8 cellular contexts compared by ENCODE assay signal in the genomic region with DNA sequence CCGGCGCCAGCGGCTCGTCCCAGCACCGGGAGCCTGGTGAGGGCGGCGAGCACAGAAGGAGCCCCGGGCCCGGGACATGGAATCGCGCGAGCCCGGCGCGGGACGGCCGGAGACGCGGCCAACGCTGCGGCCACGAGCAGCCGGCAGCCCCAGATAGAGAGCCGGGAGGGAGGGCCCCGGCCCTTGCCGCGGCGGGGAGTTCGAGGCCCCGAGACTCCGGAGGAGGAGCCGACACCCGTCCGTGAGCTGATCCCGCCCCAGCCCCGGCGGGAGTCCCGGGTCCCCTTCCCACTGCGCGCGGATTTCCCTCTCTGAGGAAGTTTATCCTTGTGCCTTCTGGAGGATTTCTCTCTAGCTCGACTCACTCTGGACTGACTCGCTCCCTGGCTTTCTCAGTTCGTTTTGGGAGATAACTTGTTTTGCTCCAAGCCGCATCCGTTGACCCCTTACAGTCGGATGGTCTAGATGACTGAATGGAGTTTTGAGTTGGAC. TPM values are rescaled to one million over a fixed set of nuclear protein-coding genes. Genes with fewer than 3 reads are reported as not detected.
DNase-seq lines count a peak whose midpoint lies in the region; ATAC-seq and TF ChIP-seq lines count a peak whose summit lies in the region.

No MANE protein-coding gene starts in this region.

- peak overlapping the region; percentile 99 for H3K4me3 Mint-ChIP-seq in WTC11
- H3K4me3 Mint-ChIP-seq in endothelial cell (ENCODE audit: unreplicated experiment): peak overlapping the region; percentile 100

- TF ChIP-seq CTCF in AG10803 (conservative IDR thresholded peaks at IDR 0.05; ENCODE audit: low read length) (no peak), WTC11 (IDR thresholded peaks at IDR 0.05) (no peak), endothelial cell (IDR thresholded peaks at IDR 0.05; ENCODE audit: unreplicated experiment) (no peak), transverse colon (IDR thresholded peaks at IDR 0.05) (no peak)

- intact Hi-C loops in transverse colon (cut with DNase I; ENCODE audit: low total_unique reads): no loop called here

- WGBS in transverse colon (ENCODE audit: low coverage in 1 of 2), 2 donors: 1% methylated on average over 47 of the region's 47 CpGs; no CpG with 5 or more reads in 1 of the 2 donors

- H3K27me3 Mint-ChIP-seq in WTC11 (ENCODE audit: low read depth) (no peaks in the 10 kb centered on the region), endothelial cell (ENCODE audit: unreplicated experiment) (peaks cover 6% of the 10 kb centered on the region)

- H3K4me1 ChIP-seq in mucosa of stomach (ENCODE audit: control insufficient read depth, insufficient read depth, low read length) (peaks cover 23% of the 10 kb centered on the region), transverse colon (peaks cover 8 to 50% (median 37%) of the 10 kb centered on the region in 4 donors)

- H3K4me1 Mint-ChIP-seq in WTC11 (peaks cover 32% of the 10 kb centered on the region), endothelial cell (ENCODE audit: unreplicated experiment) (peaks cover 34% of the 10 kb centered on the region)

- H3K27me3 ChIP-seq in mucosa of stomach (ENCODE audit: control insufficient read depth, insufficient read depth, low read length) (no peaks in the 10 kb centered on the region), transverse colon (no peaks in the 10 kb centered on the region)

- DNase-seq in AG10803 (ENCODE audit: low read depth): no peak
- peak; percentile 59 for DNase-seq in WTC11 (ENCODE audit: low spot score)
- peak; percentile 56 for DNase-seq in endothelial cell (ENCODE audit: low spot score)
- DNase-seq in transverse colon: peak; percentile 62
- DNase-seq in NCI-H446 treated with DMSO at 0.1 percent for 48 hours (lab: John Stamatoyannopoulos, UW): no peak

- H3K36me3 ChIP-seq in mucosa of stomach (ENCODE audit: control insufficient read depth, insufficient read depth, low read length) (no peaks in the 10 kb centered on the region), transverse colon (no peaks in the 10 kb centered on the region)

- no peak for TF ChIP-seq POLR2A in transverse colon (IDR thresholded peaks at IDR 0.05)

- H3K27ac ChIP-seq in transverse colon: peak overlapping the region; percentile 94 to 100 (median 98)

- in situ Hi-C loops in transverse colon (cut with MboI; ENCODE audit: low pct_ligation_motif_present in 1 of 4, low pct_unique_long_range_greater_than_20kb in 1 of 4, low sequenced_read_pairs in 3 of 4): loop anchor here in 1 of 4 donors (25.0 kb wide), 1 partner anchor 101 kb away; no protein-coding TSS in a partner anchor

- H3K9me3 ChIP-seq in mucosa of stomach (ENCODE audit: control insufficient read depth, low read length) (no peaks in the 10 kb centered on the region), transverse colon (no peaks in the 10 kb centered on the region)

- H3K4me3 ChIP-seq in AG10803 (ENCODE audit: low read length) (peak overlapping the region; percentile 65), mucosa of stomach (ENCODE audit: low read length) (peak overlapping the region; percentile 97), transverse colon (peak overlapping the region; percentile 72 to 99 (median 82))

- TF ChIP-seq EP300 in transverse colon (IDR thresholded peaks at IDR 0.05; ENCODE audit: low read depth): no peak

- POLR2A ChIA-PET in WTC11 (lab: Charles Lee): interaction anchor here (1.4 kb wide), 1 partner anchor 12 kb away, joined by 4 read pairs; the partner anchor contains the start of gene TLCD5

- no peaks in the 10 kb centered on the region for H3K9me3 Mint-ChIP-seq in WTC11
- H3K9me3 Mint-ChIP-seq in endothelial cell (ENCODE audit: unreplicated experiment): no peaks in the 10 kb centered on the region

- CTCF ChIA-PET in WTC11 (lab: Charles Lee): interaction anchor here (0.6 to 3.6 kb wide), 14 partner anchors 11 to 607 kb away, joined by 3 to 26 read pairs (median 5); partner anchors contain the start of gene TLCD5

- H3K36me3 Mint-ChIP-seq in WTC11 (no peaks in the 10 kb centered on the region), endothelial cell (ENCODE audit: low read depth, unreplicated experiment) (peaks cover 11% of the 10 kb centered on the region)

- ATAC-seq in GM19328 (IDR thresholded peaks at IDR 0.05; ENCODE audit: unreplicated experiment) (peak; percentile 34), HG03521 (IDR thresholded peaks at IDR 0.05; ENCODE audit: unreplicated experiment) (peak; percentile 2), WTC11 (peak; percentile 38)

- peak overlapping the region; percentile 89 for H3K27ac Mint-ChIP-seq in WTC11
- H3K27ac Mint-ChIP-seq in endothelial cell (ENCODE audit: unreplicated experiment): peak overlapping the region; percentile 97

- peak overlapping the region; percentile 89 for H3K9ac ChIP-seq in mucosa of stomach (ENCODE audit: low read length)

TF ChIP-seq in WTC11, 78 proteins besides CTCF, POLR2A, EP300 and RAD21 (continues in another document):
- TF ChIP-seq ESRRA (CRISPR knock-in tag; IDR thresholded peaks at IDR 0.05; ENCODE audit: borderline replicate concordance) (no peak), ATF3 (CRISPR knock-in tag; conservative IDR thresholded peaks at IDR 0.05) (no peak), ATF2 (CRISPR knock-in tag; IDR thresholded peaks at IDR 0.05; ENCODE audit: borderline replicate concordance, low read depth) (no peak), GABPB1 (CRISPR knock-in tag; IDR thresholded peaks at IDR 0.05) (no peak)
- TF ChIP-seq, protein P1, sequence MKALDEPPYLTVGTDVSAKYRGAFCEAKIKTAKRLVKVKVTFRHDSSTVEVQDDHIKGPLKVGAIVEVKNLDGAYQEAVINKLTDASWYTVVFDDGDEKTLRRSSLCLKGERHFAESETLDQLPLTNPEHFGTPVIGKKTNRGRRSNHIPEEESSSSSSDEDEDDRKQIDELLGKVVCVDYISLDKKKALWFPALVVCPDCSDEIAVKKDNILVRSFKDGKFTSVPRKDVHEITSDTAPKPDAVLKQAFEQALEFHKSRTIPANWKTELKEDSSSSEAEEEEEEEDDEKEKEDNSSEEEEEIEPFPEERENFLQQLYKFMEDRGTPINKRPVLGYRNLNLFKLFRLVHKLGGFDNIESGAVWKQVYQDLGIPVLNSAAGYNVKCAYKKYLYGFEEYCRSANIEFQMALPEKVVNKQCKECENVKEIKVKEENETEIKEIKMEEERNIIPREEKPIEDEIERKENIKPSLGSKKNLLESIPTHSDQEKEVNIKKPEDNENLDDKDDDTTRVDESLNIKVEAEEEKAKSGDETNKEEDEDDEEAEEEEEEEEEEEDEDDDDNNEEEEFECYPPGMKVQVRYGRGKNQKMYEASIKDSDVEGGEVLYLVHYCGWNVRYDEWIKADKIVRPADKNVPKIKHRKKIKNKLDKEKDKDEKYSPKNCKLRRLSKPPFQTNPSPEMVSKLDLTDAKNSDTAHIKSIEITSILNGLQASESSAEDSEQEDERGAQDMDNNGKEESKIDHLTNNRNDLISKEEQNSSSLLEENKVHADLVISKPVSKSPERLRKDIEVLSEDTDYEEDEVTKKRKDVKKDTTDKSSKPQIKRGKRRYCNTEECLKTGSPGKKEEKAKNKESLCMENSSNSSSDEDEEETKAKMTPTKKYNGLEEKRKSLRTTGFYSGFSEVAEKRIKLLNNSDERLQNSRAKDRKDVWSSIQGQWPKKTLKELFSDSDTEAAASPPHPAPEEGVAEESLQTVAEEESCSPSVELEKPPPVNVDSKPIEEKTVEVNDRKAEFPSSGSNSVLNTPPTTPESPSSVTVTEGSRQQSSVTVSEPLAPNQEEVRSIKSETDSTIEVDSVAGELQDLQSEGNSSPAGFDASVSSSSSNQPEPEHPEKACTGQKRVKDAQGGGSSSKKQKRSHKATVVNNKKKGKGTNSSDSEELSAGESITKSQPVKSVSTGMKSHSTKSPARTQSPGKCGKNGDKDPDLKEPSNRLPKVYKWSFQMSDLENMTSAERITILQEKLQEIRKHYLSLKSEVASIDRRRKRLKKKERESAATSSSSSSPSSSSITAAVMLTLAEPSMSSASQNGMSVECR (CRISPR knock-in tag; IDR thresholded peaks at IDR 0.05; ENCODE audit: borderline replicate concordance): peak; percentile 20; the same call in 1 of the 2 replicates
- TF ChIP-seq, protein P2, sequence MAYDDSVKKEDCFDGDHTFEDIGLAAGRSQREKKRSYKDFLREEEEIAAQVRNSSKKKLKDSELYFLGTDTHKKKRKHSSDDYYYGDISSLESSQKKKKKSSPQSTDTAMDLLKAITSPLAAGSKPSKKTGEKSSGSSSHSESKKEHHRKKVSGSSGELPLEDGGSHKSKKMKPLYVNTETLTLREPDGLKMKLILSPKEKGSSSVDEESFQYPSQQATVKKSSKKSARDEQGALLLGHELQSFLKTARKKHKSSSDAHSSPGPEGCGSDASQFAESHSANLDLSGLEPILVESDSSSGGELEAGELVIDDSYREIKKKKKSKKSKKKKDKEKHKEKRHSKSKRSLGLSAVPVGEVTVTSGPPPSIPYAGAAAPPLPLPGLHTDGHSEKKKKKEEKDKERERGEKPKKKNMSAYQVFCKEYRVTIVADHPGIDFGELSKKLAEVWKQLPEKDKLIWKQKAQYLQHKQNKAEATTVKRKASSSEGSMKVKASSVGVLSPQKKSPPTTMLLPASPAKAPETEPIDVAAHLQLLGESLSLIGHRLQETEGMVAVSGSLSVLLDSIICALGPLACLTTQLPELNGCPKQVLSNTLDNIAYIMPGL (CRISPR knock-in tag; IDR thresholded peaks at IDR 0.05): peak; percentile 74; the same call in 1 of the 2 replicates

RNA-seq across cellular contexts. Expression of gene ARHGEF12, which starts 0.5 kb away (rescaled TPM):
- 32.0 to 35.8 TPM (median 32.2 TPM) in 3 replicates for total RNA-seq in WTC11 (2021)
- total RNA-seq in endothelial cell (ENCODE audit: unreplicated experiment): 128 TPM
- 100 to 1,000 TPM in 2 of 4 donors, 10 to 100 TPM in 2; 75.9 to 116 (median 94.3) TPM for total RNA-seq in transverse colon

RNA-seq across cellular contexts. Expression of gene TLCD5, which starts 11.6 kb away (rescaled TPM):
- total RNA-seq in WTC11 (2021) (8.2 to 10.2 TPM (median 8.3 TPM) in 3 replicates), endothelial cell (ENCODE audit: unreplicated experiment) (15.2 TPM), transverse colon (1 to 10 TPM in 3 of 4 donors, not detected in 1; 1.3 to 9.4 (median 1.5) TPM)

Comparison
In these comparisons a context has a peak if more than half of its experiments do, and no peak if none do; other contexts are left out.
1. DNase-seq: peak in WTC11 (single experiment), endothelial cell (single experiment) and transverse colon (single experiment); none in AG10803 (single experiment) and NCI-H446 treated with DMSO at 0.1 percent for 48 hours (single experiment).
2. Peak in every context shown above with its lines, with median percentiles within 50 percentile points of each other: H3K4me3 ChIP-seq and ATAC-seq.